Comparison of ENCODE assay signal across 8 cellular contexts in genomic region chr6:78810146-78810545, GRCh38. TPM values are rescaled to one million over a fixed set of nuclear protein-coding genes. Genes with fewer than 3 reads are reported as not detected.
A peak's percentile ranks its signal among the peaks of the same experiment; 100 is the strongest.
DNase-seq lines count a peak whose midpoint lies in the region; ATAC-seq, FAIRE-seq and TF ChIP-seq lines count a peak whose summit lies in the region.

No MANE protein-coding gene starts in this region.

- no peak overlapping the region for H3K4me3 Mint-ChIP-seq in naive thymus-derived CD8-positive, alpha-beta T cell

- H3K36me3 ChIP-seq in BJ (ENCODE audit: control insufficient read depth, insufficient read depth, low read length), result no peaks in the 10 kb centered on the region
- no peaks in the 10 kb centered on the region for H3K36me3 ChIP-seq in stomach

- peaks cover 10 to 31% (median 19%) of the 10 kb centered on the region in 9 donors for H3K9me3 Mint-ChIP-seq in naive thymus-derived CD8-positive, alpha-beta T cell

- CTCF ChIA-PET in BJ (lab: Yijun Ruan, JAX), result interaction anchor here (0.7 to 2.2 kb wide), 10 partner anchors 13 to 1345 kb away, joined by 3 to 13 read pairs (median 6); no protein-coding TSS in a partner anchor

- peaks cover 3 to 23% (median 9%) of the 10 kb centered on the region in 4 donors for H3K9me3 ChIP-seq in stomach

- no peak for TF ChIP-seq EP300 in stomach (IDR thresholded peaks at IDR 0.05)

- no peak overlapping the region for H3K27ac Mint-ChIP-seq in naive thymus-derived CD8-positive, alpha-beta T cell

- ATAC-seq in GM21717 (IDR thresholded peaks at IDR 0.05; ENCODE audit: unreplicated experiment), result peak; percentile 62
- no peak for ATAC-seq in naive thymus-derived CD8-positive, alpha-beta T cell

- H3K27ac ChIP-seq in stomach, result no peak overlapping the region

- TF ChIP-seq POLR2A in stomach (IDR thresholded peaks at IDR 0.05), result no peak

- H3K4me1 Mint-ChIP-seq in naive thymus-derived CD8-positive, alpha-beta T cell, result no peaks in the 10 kb centered on the region

- H3K4me1 ChIP-seq in stomach, result no peaks in the 10 kb centered on the region

- H3K27me3 ChIP-seq in BJ (ENCODE audit: control insufficient read depth, insufficient read depth, low read length), result no peaks in the 10 kb centered on the region
- no peaks in the 10 kb centered on the region for H3K27me3 ChIP-seq in stomach

- peaks cover 2 to 14% (median 2%) of the 10 kb centered on the region in 3 donors for H3K36me3 Mint-ChIP-seq in naive thymus-derived CD8-positive, alpha-beta T cell

- 9 to 25% (median 12%) methylated on average over 1 of the region's 1 CpG for WGBS in stomach, 5 donors

- DNase-seq in BJ (ENCODE audit: low read depth) (peak; percentile 3), NCI-H2171 treated with DMSO at 0.1 percent for 48 hours (lab: John Stamatoyannopoulos, UW) (peak; percentile 37), dermis microvascular lymphatic vessel endothelial cell (ENCODE audit: low read depth in 2 of 2) (peak; percentile 34 to 59), renal cortical epithelial cell (ENCODE audit: low read depth) (peak; percentile 27), RCC 7860 (ENCODE audit: low spot score) (no peak), stomach (no peak)
- DNase-seq in naive thymus-derived CD8-positive, alpha-beta T cell, result no peak

- peak; percentile 69 for TF ChIP-seq CTCF in BJ (IDR thresholded peaks at IDR 0.05; ENCODE audit: insufficient read depth, low read depth, low read length)
- TF ChIP-seq CTCF in stomach (IDR thresholded peaks at IDR 0.05), result no peak

- POLR2A ChIA-PET in BJ (lab: Charles Lee), result no interaction called here
- POLR2A ChIA-PET in naive thymus-derived CD8-positive, alpha-beta T cell (lab: Charles Lee), result no interaction called here

- no peak for FAIRE-seq in RCC 7860 (lab: Jason Lieb, UNC)

- peaks cover 7 to 42% (median 16%) of the 10 kb centered on the region in 5 donors for H3K27me3 Mint-ChIP-seq in naive thymus-derived CD8-positive, alpha-beta T cell

- intact Hi-C loops in stomach (cut with DNase I; ENCODE audit: low total_unique reads), result no loop called here

- H3K4me3 ChIP-seq in BJ (ENCODE audit: low read depth, low read length), result no peak overlapping the region
- no peak overlapping the region for H3K4me3 ChIP-seq in stomach

RNA-seq across cellular contexts. Expression of gene IRAK1BP1, which starts 57.2 kb away (rescaled TPM):
- polyA plus RNA-seq in BJ (2011; rRNA removed) (1.4 and 2.9 TPM in 2 replicates), stomach (1 to 10 TPM; 1.8 to 2.8 (median 2.7) TPM)
- 2.2 and 3.0 TPM in 2 replicates for polyA minus RNA-seq in BJ (2011; rRNA and poly(A)+ RNA removed)
- total RNA-seq in dermis microvascular lymphatic vessel endothelial cell (1.6 and 1.7 TPM in 2 replicates), renal cortical epithelial cell (3.5 and 8.1 TPM in 2 replicates), stomach (10 to 100 TPM in 1 of 5 donors, 1 to 10 TPM in 4; 1.4 to 10.6 (median 3.5) TPM)
- 1 to 10 TPM; 5.0 to 5.2 TPM for total RNA-seq in naive thymus-derived CD8-positive, alpha-beta T cell
- polyA plus RNA-seq in naive thymus-derived CD8-positive, alpha-beta T cell, result 1 to 10 TPM; 1.5 to 1.8 (median 1.5) TPM

Comparison
In these comparisons a context has a peak if more than half of its experiments do, and no peak if none do; other contexts are left out.
1. DNase-seq: peak in BJ (single experiment), NCI-H2171 treated with DMSO at 0.1 percent for 48 hours (single experiment), dermis microvascular lymphatic vessel endothelial cell (2 of 2) and renal cortical epithelial cell (single experiment); none in naive thymus-derived CD8-positive, alpha-beta T cell (0 of 10), RCC 7860 (single experiment) and stomach (single experiment).